In the genomic region with DNA sequence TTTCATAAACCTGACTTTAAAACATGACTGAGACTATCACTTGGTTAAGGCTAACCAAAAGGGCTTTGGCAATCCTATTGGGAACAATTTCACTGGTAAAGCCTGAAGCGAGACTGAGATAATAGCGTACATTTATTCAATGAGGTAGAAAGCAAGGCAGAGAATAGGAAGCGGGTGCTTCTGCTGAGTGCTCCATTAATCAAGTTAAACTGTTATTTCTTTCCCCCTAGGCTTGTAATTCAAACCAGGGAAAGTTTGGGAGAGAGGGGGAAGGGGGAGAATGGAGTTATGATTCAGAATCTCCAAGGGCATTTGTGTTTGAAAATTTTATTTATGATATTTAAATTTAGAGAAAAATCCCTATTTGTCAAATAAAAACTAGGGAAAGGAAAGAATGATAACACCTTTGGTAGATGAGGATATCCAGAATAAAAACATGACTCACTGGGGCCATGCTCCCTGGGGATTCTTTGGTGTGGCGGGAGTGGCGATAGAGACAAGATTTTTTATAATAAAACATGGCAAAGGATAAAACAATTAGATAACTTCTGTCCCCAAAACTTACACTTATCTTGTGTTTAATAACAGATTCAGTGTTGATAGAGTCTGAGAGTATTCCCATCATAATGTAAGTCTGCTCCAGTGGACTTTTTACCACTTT, we compare ENCODE assay signal across 15 cellular contexts. TPM values are rescaled to one million over a fixed set of nuclear protein-coding genes. Genes with fewer than 3 reads are reported as not detected.
A peak's percentile ranks its signal among the peaks of the same experiment; 100 is the strongest.
DNase-seq lines count a peak whose midpoint lies in the region; ATAC-seq and TF ChIP-seq lines count a peak whose summit lies in the region.
"Had no signal": no experiment of that assay in that cellular context is flagged by ENCODE, and none has a peak within 500 bp of the region (broad histone marks: within the 10 kb centered on the region; RNA-seq: fewer than 3 reads in every experiment).

No MANE protein-coding gene starts in this region.

- no peak for TF ChIP-seq CTCF in cardiac muscle cell (IDR thresholded peaks at IDR 0.05; ENCODE audit: low read depth, low read length)
- no peak for TF ChIP-seq CTCF in foreskin keratinocyte (conservative IDR thresholded peaks at IDR 0.05)

- H3K4me1 ChIP-seq in cardiac muscle cell (ENCODE audit: low read depth) (peaks cover 21% of the 10 kb centered on the region), SJSA1 (replicated peaks) (peaks cover 18% of the 10 kb centered on the region), foreskin keratinocyte (peaks cover 22% of the 10 kb centered on the region), skeletal muscle tissue (ENCODE audit: control insufficient read depth in 3 of 3, insufficient read depth in 3 of 3, low read length in 3 of 3) (peaks cover 6 to 13% (median 10%) of the 10 kb centered on the region in 3 donors)
- H3K4me1 ChIP-seq: neural progenitor cell had no signal

- no peak for DNase-seq in cardiac muscle cell (ENCODE audit: low read depth in 1 of 2, low spot score in 1 of 2)
- no peak for DNase-seq in cardiac septum (ENCODE audit: low spot score)
- DNase-seq in SJSA1 (ENCODE audit: low read depth in 1 of 2, low spot score in 2 of 2) = no peak
- no peak for DNase-seq in foreskin keratinocyte
- no peak for DNase-seq in T-helper 9 cell
- DNase-seq: ACHN; activated CD4-positive, alpha-beta T cell treated with anti-CD3 and anti-CD28 coated beads, Interleukin-2, amount 10 ng/mL, durations not matched to agents 7 days and 5 days; activated naive CD4-positive, alpha-beta T cell treated with Interleukin-2 at 50 U/mL for 16 hours; dermis blood vessel endothelial cell had no signal

- H3K9me3 ChIP-seq in cardiac muscle cell (ENCODE audit: low read depth) = no peaks in the 10 kb centered on the region
- H3K9me3 ChIP-seq in SJSA1 (replicated peaks) = no peaks in the 10 kb centered on the region; the same call in 1 of the 2 replicates
- H3K9me3 ChIP-seq in skeletal muscle tissue (ENCODE audit: control insufficient read depth in 3 of 3, low read length in 3 of 3) = peaks cover 0 to 3% (median 0%) of the 10 kb centered on the region in 3 donors
- H3K9me3 ChIP-seq: vagina had no signal

- H3K4me3 ChIP-seq in cardiac muscle cell (no peak overlapping the region), SJSA1 (no peak overlapping the region), skeletal muscle tissue (ENCODE audit: low read length in 3 of 3) (no peak overlapping the region)
- H3K4me3 ChIP-seq: neural progenitor cell, PC-9, vagina had no signal

- peak overlapping the region; percentile 94 for H3K27ac ChIP-seq in cardiac muscle cell
- H3K27ac ChIP-seq in SJSA1 = peak overlapping the region; percentile 48
- peak overlapping the region; percentile 78 for H3K27ac ChIP-seq in foreskin keratinocyte
- peak overlapping the region; percentile 14 for H3K27ac ChIP-seq in skeletal muscle tissue (ENCODE audit: low read depth, low read length)
- H3K27ac ChIP-seq: neural progenitor cell, PC-9, vagina had no signal

- H3K9ac ChIP-seq in skeletal muscle tissue (ENCODE audit: low read depth in 1 of 3, low read length in 3 of 3) = no peak overlapping the region
- H3K9ac ChIP-seq: neural progenitor cell had no signal

- ATAC-seq in foreskin keratinocyte (peak; percentile 20), GM21360 (IDR thresholded peaks at IDR 0.05; ENCODE audit: unreplicated experiment) (no peak), HG02571 (IDR thresholded peaks at IDR 0.05; ENCODE audit: unreplicated experiment) (no peak)

- H3K27me3 ChIP-seq in cardiac muscle cell = no peaks in the 10 kb centered on the region
- no peaks in the 10 kb centered on the region for H3K27me3 ChIP-seq in SJSA1 (replicated peaks)
- no peaks in the 10 kb centered on the region for H3K27me3 ChIP-seq in foreskin keratinocyte
- H3K27me3 ChIP-seq in skeletal muscle tissue (ENCODE audit: control insufficient read depth in 3 of 3, insufficient read depth in 3 of 3, low read length in 3 of 3) = no peaks in the 10 kb centered on the region
- H3K27me3 ChIP-seq: neural progenitor cell, vagina had no signal

- intact Hi-C loops in cardiac septum (cut with DNase I) = no loop called here

- H3K36me3 ChIP-seq in cardiac muscle cell (no peaks in the 10 kb centered on the region), SJSA1 (no peaks in the 10 kb centered on the region), skeletal muscle tissue (ENCODE audit: control insufficient read depth in 3 of 3, insufficient read depth in 3 of 3, low read length in 3 of 3) (no peaks in the 10 kb centered on the region)
- H3K36me3 ChIP-seq: neural progenitor cell, vagina had no signal

RNA-seq across cellular contexts. Expression of a gene that starts 34.7 kb away (rescaled TPM):
- 318 and 453 TPM in 2 replicates for total RNA-seq in cardiac muscle cell
- polyA plus RNA-seq in cardiac muscle cell = 470 and 545 TPM in 2 replicates
- 1,779 TPM for total RNA-seq in cardiac septum
- 9.0 and 17.4 TPM in 2 replicates for total RNA-seq in SJSA1 (2014; rRNA removed; shearing (Covaris generic))
- 1.2 and 1.9 TPM in 2 replicates for total RNA-seq in foreskin keratinocyte
- polyA plus RNA-seq in foreskin keratinocyte = 0.37 and 0.47 TPM in 2 replicates
- total RNA-seq in skeletal muscle tissue = 14.1 TPM
- total RNA-seq: activated CD4-positive, alpha-beta T cell treated with anti-CD3 and anti-CD28 coated beads, Interleukin-2, amount 10 ng/mL, durations not matched to agents 7 days and 5 days had no signal

Comparison
In these comparisons a context has a peak if more than half of its experiments do, and no peak if none do; other contexts are left out.
1. H3K27ac ChIP-seq: peak in every context shown above with its lines; median percentile 94 in cardiac muscle cell; 78 in foreskin keratinocyte; 48 in SJSA1; 14 in skeletal muscle tissue.
2. RNA of a gene that starts 34.7 kb away (total RNA-seq): 1,779 TPM in cardiac septum (single experiment) and 318 to 453 TPM in cardiac muscle cell; 9.0 to 17.4 TPM in SJSA1, 14.1 TPM in skeletal muscle tissue (single experiment) and 1.2 to 1.9 TPM in foreskin keratinocyte; every median in the first group is over 10 times any median in the second.